Comparison of ENCODE assay signal across 29 cellular contexts in the genomic region with DNA sequence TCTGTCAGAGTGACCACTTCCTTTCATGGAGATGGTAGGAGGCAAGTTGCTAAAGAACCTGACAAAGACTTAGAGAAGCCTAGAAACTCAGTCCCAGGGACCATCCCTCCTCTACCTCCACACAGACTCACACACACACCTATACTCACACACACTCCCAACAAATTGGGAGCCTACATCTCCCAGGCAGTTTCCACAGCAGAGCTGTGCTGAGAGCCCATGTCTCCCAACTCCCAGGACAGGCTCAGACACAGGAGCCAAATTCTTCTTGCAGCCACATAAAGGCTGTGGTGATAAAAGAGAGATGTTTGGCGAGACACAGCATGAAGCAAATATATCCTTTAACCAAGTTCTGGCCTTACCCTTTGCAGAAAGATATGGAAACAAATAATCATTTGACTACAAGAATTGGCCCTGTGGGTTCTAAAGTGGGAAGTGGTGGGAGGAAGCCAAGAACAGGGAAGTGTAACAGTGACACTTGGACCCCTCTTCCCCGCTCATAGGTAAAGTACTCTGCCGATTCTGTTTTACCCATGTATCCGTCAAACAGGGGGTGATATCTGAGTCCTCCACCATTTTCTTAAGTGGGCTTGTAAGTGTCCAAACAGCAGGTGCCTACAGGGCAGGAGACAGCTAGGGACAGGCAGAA. TPM values are rescaled to one million over a fixed set of nuclear protein-coding genes. Genes with fewer than 3 reads are reported as not detected.
DNase-seq lines count a peak whose midpoint lies in the region; ATAC-seq and TF ChIP-seq lines count a peak whose summit lies in the region.
"Had no signal": no experiment of that assay in that cellular context is flagged by ENCODE, and none has a peak within 500 bp of the region (broad histone marks: within the 10 kb centered on the region; RNA-seq: fewer than 3 reads in every experiment).

No MANE protein-coding gene starts in this region.

- peaks cover 53% of the 10 kb centered on the region for H3K4me1 Mint-ChIP-seq in activated naive CD8-positive, alpha-beta T cell treated with anti-CD3 and anti-CD28 coated beads, Interleukin-2, amount 50 U/mL, for 24 hours

- peak in 6 of 8 donors; percentile 18 to 58 (median 48) for ATAC-seq in heart right ventricle
- ATAC-seq in activated naive CD8-positive, alpha-beta T cell treated with anti-CD3 and anti-CD28 coated beads, Interleukin-2, amount 50 U/mL, for 24 hours = peak; percentile 30
- peak; percentile 39 for ATAC-seq in upper lobe of right lung
- no peak for ATAC-seq in left colon

- H3K36me3 ChIP-seq in heart right ventricle = no peaks in the 10 kb centered on the region
- no peaks in the 10 kb centered on the region for H3K36me3 ChIP-seq in left ventricle myocardium inferior
- H3K36me3 ChIP-seq in upper lobe of right lung = no peaks in the 10 kb centered on the region
- H3K36me3 ChIP-seq: cardiac muscle cell, MG63, sigmoid colon, suprapubic skin, uterus had no signal

- H3K27me3 Mint-ChIP-seq in activated naive CD8-positive, alpha-beta T cell treated with anti-CD3 and anti-CD28 coated beads, Interleukin-2, amount 50 U/mL, for 24 hours = peaks cover 4% of the 10 kb centered on the region

- H3K27ac ChIP-seq in heart right ventricle (no peak overlapping the region), left ventricle myocardium inferior (replicated peaks) (no peak overlapping the region), upper lobe of right lung (no peak overlapping the region)
- H3K27ac ChIP-seq: cardiac muscle cell, sigmoid colon, suprapubic skin, uterus had no signal

- no peaks in the 10 kb centered on the region for H3K9me3 ChIP-seq in heart right ventricle
- H3K9me3 ChIP-seq in left ventricle myocardium inferior (replicated peaks) = no peaks in the 10 kb centered on the region
- H3K9me3 ChIP-seq in upper lobe of right lung = no peaks in the 10 kb centered on the region
- H3K9me3 ChIP-seq: MG63, sigmoid colon, suprapubic skin, uterus had no signal

- no peak for TF ChIP-seq CTCF in heart right ventricle (IDR thresholded peaks at IDR 0.05)
- TF ChIP-seq CTCF in left ventricle myocardium inferior (IDR thresholded peaks at IDR 0.05; ENCODE audit: borderline replicate concordance) = no peak
- TF ChIP-seq CTCF in NB4 (IDR thresholded peaks at IDR 0.05; ENCODE audit: low read depth, low read length) = no peak
- TF ChIP-seq CTCF in upper lobe of right lung (IDR thresholded peaks at IDR 0.05) = no peak

- no peak overlapping the region for H3K4me3 ChIP-seq in heart right ventricle
- H3K4me3 ChIP-seq in left ventricle myocardium inferior = no peak overlapping the region
- no peak overlapping the region for H3K4me3 ChIP-seq in NB4 (ENCODE audit: low read depth, low read length)
- no peak overlapping the region for H3K4me3 ChIP-seq in upper lobe of right lung
- H3K4me3 ChIP-seq: cardiac muscle cell, MG63, sigmoid colon, suprapubic skin, uterus had no signal

- TF ChIP-seq POLR2A in NB4 (IDR thresholded peaks at IDR 0.05; ENCODE audit: extremely low read depth, insufficient read length) = no peak

- peak overlapping the region; percentile 7 for H3K27ac Mint-ChIP-seq in activated naive CD8-positive, alpha-beta T cell treated with anti-CD3 and anti-CD28 coated beads, Interleukin-2, amount 50 U/mL, for 24 hours
- H3K27ac Mint-ChIP-seq: activated CD4-positive, alpha-beta T cell treated with anti-CD3 and anti-CD28 coated beads, Interleukin-2, amount 10 ng/mL, durations not matched to agents 7 days and 5 days; nephron progenitor cell had no signal

- WGBS in heart right ventricle, 2 donors = 44 to 48% methylated on average over 4 of the region's 4 CpGs

- H3K4me1 ChIP-seq in heart right ventricle (peaks cover 0 to 21% (median 0%) of the 10 kb centered on the region in 9 donors), left ventricle myocardium inferior (peaks cover 3% of the 10 kb centered on the region), upper lobe of right lung (no peaks in the 10 kb centered on the region)
- H3K4me1 ChIP-seq: sigmoid colon, uterus had no signal

- no peaks in the 10 kb centered on the region for H3K36me3 Mint-ChIP-seq in activated naive CD8-positive, alpha-beta T cell treated with anti-CD3 and anti-CD28 coated beads, Interleukin-2, amount 50 U/mL, for 24 hours (ENCODE audit: low read depth)

- H3K27me3 ChIP-seq in heart right ventricle = no peaks in the 10 kb centered on the region
- no peaks in the 10 kb centered on the region for H3K27me3 ChIP-seq in left ventricle myocardium inferior (ENCODE audit: low read depth)
- no peaks in the 10 kb centered on the region for H3K27me3 ChIP-seq in upper lobe of right lung
- H3K27me3 ChIP-seq: cardiac muscle cell, MG63, sigmoid colon, suprapubic skin, uterus had no signal

- no peak overlapping the region for H3K4me3 Mint-ChIP-seq in activated naive CD8-positive, alpha-beta T cell treated with anti-CD3 and anti-CD28 coated beads, Interleukin-2, amount 50 U/mL, for 24 hours
- H3K4me3 Mint-ChIP-seq: activated CD4-positive, alpha-beta T cell treated with anti-CD3 and anti-CD28 coated beads, Interleukin-2, amount 10 ng/mL, durations not matched to agents 7 days and 5 days; nephron progenitor cell had no signal

- no peaks in the 10 kb centered on the region for H3K9me3 Mint-ChIP-seq in activated naive CD8-positive, alpha-beta T cell treated with anti-CD3 and anti-CD28 coated beads, Interleukin-2, amount 50 U/mL, for 24 hours

- intact Hi-C loops in heart right ventricle (cut with DNase I) = no loop called here
- intact Hi-C loops in left ventricle myocardium inferior (cut with micrococcal nuclease) = no loop called here
- intact Hi-C loops in upper lobe of right lung (cut with DNase I) = no loop called here
- intact Hi-C loops in left colon (cut with DNase I, micrococcal nuclease) = no loop called here

- no peak for DNase-seq in heart right ventricle
- DNase-seq in left ventricle myocardium inferior = no peak
- peak; percentile 15 for DNase-seq in NB4 (ENCODE audit: low read depth)
- no peak for DNase-seq in activated naive CD8-positive, alpha-beta T cell treated with anti-CD3 and anti-CD28 coated beads, Interleukin-2, amount 50 U/mL, for 24 hours
- DNase-seq in upper lobe of right lung = no peak
- no peak for DNase-seq in NAMALWA (ENCODE audit: low spot score)
- DNase-seq in left colon = no peak
- no peak for DNase-seq in activated T-cell treated with anti-CD3 and anti-CD28 coated beads for 4 hours
- DNase-seq: activated CD4-positive, alpha-beta T cell treated with anti-CD3 and anti-CD28 coated beads, Interleukin-2, amount 10 ng/mL, durations not matched to agents 7 days and 5 days; activated naive CD4-positive, alpha-beta T cell; C1 segment of cervical spinal cord; head of caudate nucleus; MG63; NCI-H1694; NCI-H2171 treated with DMSO at 0.1 percent for 48 hours; NCI-H526 treated with DMSO at 0.1 percent for 48 hours; nephron progenitor cell; posterior cingulate gyrus; SHP77; sigmoid colon; stimulated activated CD4-positive, alpha-beta T cell treated with anti-CD3 and anti-CD28 coated beads, Interleukin-15, amount 100 ng/mL, for 24 hours; stimulated activated CD8-positive, alpha-beta memory T cell treated with anti-CD3 and anti-CD28 coated beads, Interleukin-4, amount 100 ng/mL, for 48 hours; uterus had no signal

RNA-seq across cellular contexts. Expression of a gene that starts 11.0 kb away (rescaled TPM):
- total RNA-seq in heart right ventricle (10 to 100 TPM; 65.3 to 89.5 (median 73.5) TPM), left ventricle myocardium inferior (86.3 TPM), upper lobe of right lung (113 TPM), left colon (10 to 100 TPM; 28.8 to 58.5 TPM)
- polyA plus RNA-seq in heart right ventricle = 10 to 100 TPM; 24.0 to 30.5 TPM

RNA-seq across cellular contexts. Expression of a gene that starts 24.7 kb away (rescaled TPM):
- total RNA-seq in heart right ventricle (10 to 100 TPM; 20.6 to 35.8 (median 26.1) TPM), left ventricle myocardium inferior (31.3 TPM), upper lobe of right lung (15.8 TPM), left colon (10 to 100 TPM; 37.2 to 37.8 TPM)
- 10 to 100 TPM; 21.0 to 37.7 TPM for polyA plus RNA-seq in heart right ventricle

RNA-seq across cellular contexts. Expression of a gene that starts 33.6 kb away (rescaled TPM):
- total RNA-seq in heart right ventricle = under 1 TPM in 2 of 10 donors, not detected in 8; 0.21 to 0.31 TPM
- polyA plus RNA-seq in heart right ventricle = under 1 TPM in 1 of 2 donors, not detected in 1; 0.12 TPM
- 0.25 TPM for total RNA-seq in left ventricle myocardium inferior
- total RNA-seq in upper lobe of right lung = not detected
- not detected for total RNA-seq in left colon
- total RNA-seq: activated CD4-positive, alpha-beta T cell treated with anti-CD3 and anti-CD28 coated beads, Interleukin-2, amount 10 ng/mL, durations not matched to agents 7 days and 5 days; cardiac muscle cell; dermis microvascular lymphatic vessel endothelial cell; H4; liver; sigmoid colon; suprapubic skin; uterus had no signal
- polyA plus RNA-seq: AG04450, cardiac muscle cell, liver, sigmoid colon had no signal
